Comparison of ENCODE assay signal across 11 cellular contexts in genomic region chrY:5002765-5003164, GRCh38. TPM values are rescaled to one million over a fixed set of nuclear protein-coding genes. Genes with fewer than 3 reads are reported as not detected.
"Had no signal": no experiment of that assay in that cellular context is flagged by ENCODE, and none has a peak within 500 bp of the region (broad histone marks: within the 10 kb centered on the region; RNA-seq: fewer than 3 reads in every experiment).

No MANE protein-coding gene starts in this region.

RNA-seq across cellular contexts. Expression of gene PCDH11Y, which starts 2.7 kb away (rescaled TPM):
- total RNA-seq: activated CD4-positive, alpha-beta memory T cell treated with anti-CD3 and anti-CD28 coated beads, Interleukin-2, amount 10 ng/mL, durations not matched to agents 7 days and 5 days; activated CD4-positive, alpha-beta T cell treated with anti-CD3 and anti-CD28 coated beads for 36 hours; activated CD8-positive, alpha-beta memory T cell treated with anti-CD3 and anti-CD28 coated beads for 36 hours; activated naive CD4-positive, alpha-beta T cell treated with anti-CD3 and anti-CD28 coated beads for 36 hours; activated naive CD8-positive, alpha-beta T cell treated with anti-CD3 and anti-CD28 coated beads for 36 hours; activated T-helper 17 cell treated with anti-CD3 and anti-CD28 coated beads, Interleukin-2, amount 50 U/mL, for 72 hours; LHCN-M2; M059J; T-helper 2 cell treated with Interferon-gamma antibody and Interleukin-4, amounts not matched to agents 100 ng/mL and 5 ng/mL, for 36 hours had no signal
- polyA plus RNA-seq: IgD-negative memory B cell, SK-N-SH had no signal
